ENCODE assay signal across 13 cellular contexts in genomic region chr2:30417253-30417652, GRCh38. TPM values are rescaled to one million over a fixed set of nuclear protein-coding genes. Genes with fewer than 3 reads are reported as not detected.
DNase-seq lines count a peak whose midpoint lies in the region; ATAC-seq and TF ChIP-seq lines count a peak whose summit lies in the region.
"Had no signal": no experiment of that assay in that cellular context is flagged by ENCODE, and none has a peak within 500 bp of the region (broad histone marks: within the 10 kb centered on the region; RNA-seq: fewer than 3 reads in every experiment).

No MANE protein-coding gene starts in this region.

- BruUV-seq in A673 (replicated peaks; lab: Mats Ljungman, UMichigan): no TSS peak

- H3K27me3 ChIP-seq in psoas muscle (ENCODE audit: insufficient read depth in 3 of 3, low read length in 2 of 3) (no peaks in the 10 kb centered on the region), A673 (replicated peaks; ENCODE audit: insufficient read depth, low read depth, low read length, poor library complexity) (no peaks in the 10 kb centered on the region)

- POLR2A ChIA-PET in A673 (lab: Charles Lee; ENCODE audit: low non-redundant PET): no interaction called here

- intact Hi-C loops in psoas muscle (cut with DNase I): loop anchor here in 1 of 2 donors (10.0 kb wide), 1 partner anchor 182 kb away; the partner anchor contains the start of gene LBH
- intact Hi-C loops in A673 (cut with micrococcal nuclease; ENCODE audit: unreplicated experiment): no loop called here

- peaks cover 5% of the 10 kb centered on the region for H3K4me1 ChIP-seq in psoas muscle
- H3K4me1 ChIP-seq in A673 (ENCODE audit: insufficient read depth, low read length, poor library complexity, severe bottlenecking): peaks cover 15% of the 10 kb centered on the region

- no peaks in the 10 kb centered on the region for H3K9me3 ChIP-seq in psoas muscle
- no peaks in the 10 kb centered on the region for H3K9me3 ChIP-seq in A673 (ENCODE audit: low read depth, low read length, poor library complexity, severe bottlenecking)
- H3K9me3 ChIP-seq: HAP-1 had no signal

- H3K4me3 ChIP-seq in choroid plexus epithelial cell (ENCODE audit: low read depth, low read length) (no peak overlapping the region), psoas muscle (no peak overlapping the region), A673 (ENCODE audit: low read depth, low read length, poor library complexity, severe bottlenecking) (no peak overlapping the region)
- H3K4me3 ChIP-seq: HAP-1, SK-N-MC had no signal

- H3K27ac ChIP-seq in psoas muscle: peak overlapping the region; percentile 41
- no peak overlapping the region for H3K27ac ChIP-seq in A673 (ENCODE audit: low read depth, low read length, poor library complexity, severe bottlenecking)
- H3K27ac ChIP-seq: SK-N-MC had no signal

- DNase-seq in AG20443 (ENCODE audit: low spot score) (peak; percentile 27), choroid plexus epithelial cell (ENCODE audit: low read depth) (peak; percentile 71), iPS-NIHi11 (ENCODE audit: low spot score) (peak; percentile 34), psoas muscle (peak; percentile 47 to 76), A673 (ENCODE audit: low spot score) (no peak)
- DNase-seq: activated CD4-positive, alpha-beta T cell treated with anti-CD3 and anti-CD28 coated beads, Interleukin-2, amount 50 U/mL, for 4 hours; effector memory CD4-positive, alpha-beta T cell; GDM1 had no signal

- CTCF ChIA-PET in A673 (lab: Charles Lee): no interaction called here

- H3K36me3 ChIP-seq in psoas muscle (ENCODE audit: insufficient read depth in 1 of 2, low read depth in 1 of 2) (no peaks in the 10 kb centered on the region), A673 (ENCODE audit: insufficient read depth, low read length, poor library complexity, severe bottlenecking) (no peaks in the 10 kb centered on the region)
- H3K36me3 ChIP-seq: HAP-1 had no signal

- WGBS in psoas muscle, 3 donors: 47 to 62% (median 53%) methylated on average over 3 of the region's 3 CpGs

- ATAC-seq in psoas muscle (peak in 3 of 4 donors; percentile 60 to 78 (median 69)), GM18519 (IDR thresholded peaks at IDR 0.05; ENCODE audit: low FRiP score, unreplicated experiment) (no peak), HG03039 (IDR thresholded peaks at IDR 0.05; ENCODE audit: unreplicated experiment) (no peak), GM19324 (IDR thresholded peaks at IDR 0.05; ENCODE audit: low FRiP score, unreplicated experiment) (no peak)

- no peak for TF ChIP-seq CTCF in choroid plexus epithelial cell (conservative IDR thresholded peaks at IDR 0.05; ENCODE audit: low read depth, low read length)
- no peak for TF ChIP-seq CTCF in psoas muscle (IDR thresholded peaks at IDR 0.05)
- no peak for TF ChIP-seq CTCF in A673 (conservative IDR thresholded peaks at IDR 0.05; ENCODE audit: low read depth, low read length)

RNA-seq across cellular contexts. Expression of gene LCLAT1, which starts 29.8 kb away (rescaled TPM):
- total RNA-seq in psoas muscle (10 to 100 TPM in 1 of 4 donors, 1 to 10 TPM in 3; 5.5 to 18.8 (median 8.2) TPM), A673 (2021) (31.7 and 35.3 TPM in 2 replicates)
- 1 to 10 TPM; 4.2 to 6.0 (median 4.4) TPM for polyA plus RNA-seq in psoas muscle

Comparison
In these comparisons a context has a peak if more than half of its experiments do, and no peak if none do; other contexts are left out.
1. ATAC-seq: peak in psoas muscle (3 of 4); none in GM18519 (single experiment), HG03039 (single experiment) and GM19324 (single experiment).